12 cellular contexts compared by ENCODE assay signal in genomic region chr10:33113111-33113856, GRCh38.
DNase-seq lines count a peak whose midpoint lies in the region; ATAC-seq, FAIRE-seq and TF ChIP-seq lines count a peak whose summit lies in the region.
"Had no signal": no experiment of that assay in that cellular context is flagged by ENCODE, and none has a peak within 500 bp of the region (broad histone marks: within the 10 kb centered on the region; RNA-seq: fewer than 3 reads in every experiment).

No MANE protein-coding gene starts in this region.

- H3K79me1 ChIP-seq in IMR-90 (ENCODE audit: low read depth in 1 of 2, low read length in 2 of 2): no peaks in the 10 kb centered on the region; a peak in 1 of 4 replicates

- 0% methylated on average over 1 of the region's 6 CpGs; no CpG with 5 or more reads in 1 of the 2 experiments for WGBS in IMR-90 (ENCODE audit: extremely low coverage in 2 of 2, insufficient read length in 1 of 2), 2 experiments
- 78 to 86% (median 82%) methylated on average over 6 of the region's 6 CpGs for WGBS in small intestine, 3 donors
- WGBS in suprapubic skin: 47% methylated on average over 6 of the region's 6 CpGs

- H3K27ac ChIP-seq in IMR-90 (ENCODE audit: insufficient read depth, low read length) (peak overlapping the region; percentile 76), left lung (peak overlapping the region in 1 of 2 donors; percentile 52), small intestine (ENCODE audit: low read depth in 1 of 2, low read length in 1 of 2) (no peak overlapping the region), suprapubic skin (no peak overlapping the region)
- H3K27ac ChIP-seq: body of pancreas had no signal

- TF ChIP-seq RAD21 in IMR-90 (IDR thresholded peaks at IDR 0.05; ENCODE audit: low read length): no peak

- H3K9ac ChIP-seq in IMR-90 (ENCODE audit: low read depth, low read length): peak overlapping the region; percentile 22; the same call in 1 of the 2 replicates

- H3K36me3 ChIP-seq in IMR-90 (ENCODE audit: control insufficient read depth, insufficient read depth, low read length) (no peaks in the 10 kb centered on the region), left lung (no peaks in the 10 kb centered on the region), small intestine (ENCODE audit: control insufficient read depth in 2 of 2, insufficient read depth in 2 of 2, low read length in 2 of 2) (no peaks in the 10 kb centered on the region), suprapubic skin (no peaks in the 10 kb centered on the region)

- BruUV-seq in IMR-90 (replicated peaks; lab: Mats Ljungman, UMichigan): no TSS peak

- intact Hi-C loops in IMR-90 (cut with micrococcal nuclease) (loop anchor here (10.0 kb wide), 1 partner anchor 98 kb away; no protein-coding TSS in a partner anchor), left lung (cut with DNase I) (no loop called here)

- peak overlapping the region; percentile 90 for H3K14ac ChIP-seq in IMR-90 (replicated peaks; ENCODE audit: low read depth, low read length)

- ATAC-seq in IMR-90 (ENCODE audit: low read depth): peak; percentile 78
- ATAC-seq in left lung: peak; percentile 30
- no peak for ATAC-seq in GM18511 (IDR thresholded peaks at IDR 0.05; ENCODE audit: unreplicated experiment)
- ATAC-seq: body of pancreas had no signal

- CTCF ChIA-PET in IMR-90 (lab: Yijun Ruan, JAX): no interaction called here

- peaks cover 14% of the 10 kb centered on the region; the same call in 1 of the 2 replicates for H3K9me1 ChIP-seq in IMR-90 (ENCODE audit: insufficient read depth, low read length)

- H2BK5ac ChIP-seq in IMR-90 (ENCODE audit: low read depth, low read length, poor library complexity, severe bottlenecking): peak overlapping the region; percentile 97

- dilution Hi-C loops in IMR-90 (cut with HindIII; ENCODE audit: low sequenced_read_pairs, unreplicated experiment): no loop called here

- H2BK120ac ChIP-seq in IMR-90 (ENCODE audit: low read depth, low read length): peak overlapping the region; percentile 96

- H4K91ac ChIP-seq in IMR-90 (ENCODE audit: insufficient read depth, low read depth, low read length): peak overlapping the region; percentile 95

- H2BK15ac ChIP-seq in IMR-90 (ENCODE audit: low read depth, low read length): peak overlapping the region; percentile 75; the same call in 2 of the 3 replicates

- H3K9me3 ChIP-seq in IMR-90 (ENCODE audit: control insufficient read depth, insufficient read depth, low read length): no peaks in the 10 kb centered on the region
- H3K9me3 ChIP-seq in left lung: no peaks in the 10 kb centered on the region
- H3K9me3 ChIP-seq in small intestine (ENCODE audit: control insufficient read depth, low read depth): no peaks in the 10 kb centered on the region
- H3K9me3 ChIP-seq in suprapubic skin: no peaks in the 10 kb centered on the region
- H3K9me3 ChIP-seq: body of pancreas had no signal

- TF ChIP-seq EP300 in suprapubic skin (IDR thresholded peaks at IDR 0.05): no peak

- H3K4me3 ChIP-seq in AG09309 (ENCODE audit: control insufficient read depth, low read depth, low read length): no peak overlapping the region
- H3K4me3 ChIP-seq in IMR-90 (ENCODE audit: insufficient read depth, low read depth, low read length): no peak overlapping the region
- no peak overlapping the region for H3K4me3 ChIP-seq in cardiac fibroblast (replicated peaks in 1 of 2; ENCODE audit: low read depth in 2 of 2, low read length in 2 of 2)
- no peak overlapping the region for H3K4me3 ChIP-seq in left lung
- H3K4me3 ChIP-seq in small intestine (ENCODE audit: low read depth in 1 of 2, low read length in 2 of 2): no peak overlapping the region
- no peak overlapping the region for H3K4me3 ChIP-seq in suprapubic skin
- H3K4me3 ChIP-seq: body of pancreas had no signal

- H4K8ac ChIP-seq in IMR-90 (ENCODE audit: low read depth in 2 of 2, low read length in 2 of 2): peak overlapping the region; percentile 63 to 87

- POLR2A ChIA-PET in IMR-90 (lab: Charles Lee; ENCODE audit: unreplicated experiment): no interaction called here

- H2AK5ac ChIP-seq in IMR-90 (ENCODE audit: low read depth, low read length): peak overlapping the region; percentile 93; the same call in 1 of the 2 replicates

- H3K56ac ChIP-seq in IMR-90 (ENCODE audit: extremely low read depth, insufficient read depth, low read length): peak overlapping the region; percentile 76

- peak overlapping the region; percentile 99 for H3K18ac ChIP-seq in IMR-90 (ENCODE audit: low read depth, low read length)

- H3K27me3 ChIP-seq in IMR-90 (ENCODE audit: control insufficient read depth, insufficient read depth, low read length): no peaks in the 10 kb centered on the region
- no peaks in the 10 kb centered on the region for H3K27me3 ChIP-seq in left lung
- no peaks in the 10 kb centered on the region for H3K27me3 ChIP-seq in small intestine (ENCODE audit: control insufficient read depth in 2 of 2, insufficient read depth in 2 of 2, low read length in 2 of 2)
- H3K27me3 ChIP-seq in suprapubic skin: no peaks in the 10 kb centered on the region
- H3K27me3 ChIP-seq: body of pancreas had no signal

- TF ChIP-seq POLR2A in IMR-90 (IDR thresholded peaks at IDR 0.05; ENCODE audit: low read depth, low read length) (no peak), suprapubic skin (IDR thresholded peaks at IDR 0.05) (no peak)

- DNase-seq in AG09309 (ENCODE audit: low read depth) (peak; percentile 59), IMR-90 (peak; percentile 91), cardiac fibroblast (ENCODE audit: low read depth in 2 of 2) (peak; percentile 72 to 82), left lung (no peak), small intestine (no peak), suprapubic skin (ENCODE audit: low spot score in 2 of 2) (no peak), inferior parietal cortex (ENCODE audit: extremely low spot score) (no peak)
- DNase-seq: body of pancreas, mesendoderm had no signal

- FAIRE-seq in small intestine (lab: Jason Lieb, UNC): no peak
- FAIRE-seq: GM12892, TTC549 had no signal

- in situ Hi-C loops in IMR-90 (cut with MboI; ENCODE audit: low sequenced_read_pairs): no loop called here

- no peak overlapping the region for H2AFZ ChIP-seq in IMR-90 (replicated peaks; ENCODE audit: low read length, poor library complexity)

- H3K23ac ChIP-seq in IMR-90 (ENCODE audit: low read depth, low read length): peak overlapping the region; percentile 87; the same call in 1 of the 2 replicates

- no peak for TF ChIP-seq CTCF in AG09309 (IDR thresholded peaks at IDR 0.05; ENCODE audit: control insufficient read depth, insufficient read depth, low read depth, low read length, missing control alignments)
- TF ChIP-seq CTCF in IMR-90 (conservative IDR thresholded peaks at IDR 0.05; ENCODE audit: low read depth, low read length): no peak
- TF ChIP-seq CTCF in cardiac fibroblast (IDR thresholded peaks at IDR 0.05; ENCODE audit: low read depth, low read length): no peak
- TF ChIP-seq CTCF in left lung (IDR thresholded peaks at IDR 0.05): no peak
- no peak for TF ChIP-seq CTCF in suprapubic skin (IDR thresholded peaks at IDR 0.05)

- H4K5ac ChIP-seq in IMR-90 (ENCODE audit: low read depth, low read length): peak overlapping the region; percentile 94

- peak overlapping the region; percentile 48; the same call in 1 of the 2 replicates for H3K4me2 ChIP-seq in IMR-90 (ENCODE audit: low read depth, low read length)

- peak overlapping the region; percentile 97 for H2BK20ac ChIP-seq in IMR-90 (ENCODE audit: low read depth, low read length)

- H3K4ac ChIP-seq in IMR-90 (ENCODE audit: low read depth, low read length): peak overlapping the region; percentile 79; the same call in 1 of the 2 replicates

- H4K20me1 ChIP-seq in IMR-90 (ENCODE audit: insufficient read depth, low read length): no peaks in the 10 kb centered on the region

- peaks cover 18% of the 10 kb centered on the region for H3K4me1 ChIP-seq in IMR-90 (ENCODE audit: control insufficient read depth, insufficient read depth, low read length)
- H3K4me1 ChIP-seq in left lung: peaks cover 10 to 12% of the 10 kb centered on the region in 2 donors
- H3K4me1 ChIP-seq in small intestine (ENCODE audit: control insufficient read depth in 2 of 2, insufficient read depth in 1 of 2, low read depth in 1 of 2, low read length in 1 of 2): peaks cover 0 to 3% of the 10 kb centered on the region in 2 donors
- H3K4me1 ChIP-seq in suprapubic skin: peaks cover 13% of the 10 kb centered on the region
- H3K4me1 ChIP-seq: body of pancreas had no signal

- no peak overlapping the region for H2AK9ac ChIP-seq in IMR-90 (replicated peaks; ENCODE audit: low read depth, low read length, poor library complexity)

TF ChIP-seq in IMR-90, 13 proteins besides CTCF, POLR2A, EP300 and RAD21:
- TF ChIP-seq MAZ (IDR thresholded peaks at IDR 0.05; ENCODE audit: borderline replicate concordance, low read depth, low read length): no peak
- peak; percentile 46; the same call in 1 of the 2 replicates for TF ChIP-seq FOS (IDR thresholded peaks at IDR 0.05; ENCODE audit: low read depth, low read length)

Comparison
In these comparisons a context has a peak if more than half of its experiments do, and no peak if none do; other contexts are left out.
1. DNase-seq: peak in AG09309 (single experiment), IMR-90 (single experiment) and cardiac fibroblast (2 of 2); none in left lung (0 of 2), small intestine (single experiment), suprapubic skin (0 of 2) and inferior parietal cortex (single experiment).